In genomic region chr21:45820171-45821091, GRCh38 we compare ENCODE assay signal across 8 cellular contexts.
DNase-seq lines count a peak whose midpoint lies in the region; ATAC-seq and TF ChIP-seq lines count a peak whose summit lies in the region.

No MANE protein-coding gene starts in this region.

- no peaks in the 10 kb centered on the region for H3K36me3 Mint-ChIP-seq in MCF 10A (ENCODE audit: insufficient read depth, unreplicated experiment)

- H3K27me3 ChIP-seq in A673 (replicated peaks; ENCODE audit: insufficient read depth, low read depth, low read length, poor library complexity) (no peaks in the 10 kb centered on the region), WERI-Rb-1 (ENCODE audit: insufficient read depth, low read depth, severe bottlenecking) (no peaks in the 10 kb centered on the region)

- BruUV-seq in A673 (replicated peaks; lab: Mats Ljungman, UMichigan) (no TSS peak), MCF 10A (replicated peaks; lab: Mats Ljungman, UMichigan) (no TSS peak)

- H3K36me3 ChIP-seq in A673 (ENCODE audit: insufficient read depth, low read length, poor library complexity, severe bottlenecking) (no peaks in the 10 kb centered on the region), WERI-Rb-1 (no peaks in the 10 kb centered on the region)

- H3K4me3 ChIP-seq in A673 (ENCODE audit: low read depth, low read length, poor library complexity, severe bottlenecking) = no peak overlapping the region
- no peak overlapping the region for H3K4me3 ChIP-seq in WERI-Rb-1 (ENCODE audit: low read depth, low read length)

- peaks cover 22% of the 10 kb centered on the region for H3K4me1 Mint-ChIP-seq in MCF 10A (ENCODE audit: insufficient read depth, unreplicated experiment)

- no peaks in the 10 kb centered on the region for H3K9me3 Mint-ChIP-seq in MCF 10A (ENCODE audit: unreplicated experiment)

- H3K4me1 ChIP-seq in A673 (ENCODE audit: insufficient read depth, low read length, poor library complexity, severe bottlenecking) = peaks cover 13% of the 10 kb centered on the region

- DNase-seq in A673 (ENCODE audit: low spot score) (peak; percentile 91), GM20000 (ENCODE audit: low spot score) (peak; percentile 87), NCI-H2227 treated with DMSO at 0.1 percent for 48 hours (lab: John Stamatoyannopoulos, UW) (peak; percentile 94), WERI-Rb-1 (peak; percentile 92), MCF 10A (ENCODE audit: unreplicated experiment) (peak; percentile 85), inferior parietal cortex (ENCODE audit: extremely low spot score) (peak; percentile 89)
- DNase-seq in stimulated activated CD4-positive, alpha-beta T cell treated with anti-CD3 and anti-CD28 coated beads, Interleukin-15, amount 100 ng/mL, for 48 hours (ENCODE audit: low read depth in 2 of 2) = peak; percentile 61 to 77

- H3K9me3 ChIP-seq in A673 (ENCODE audit: low read depth, low read length, poor library complexity, severe bottlenecking) = no peaks in the 10 kb centered on the region
- no peaks in the 10 kb centered on the region for H3K9me3 ChIP-seq in WERI-Rb-1 (ENCODE audit: severe bottlenecking)

- H3K27ac ChIP-seq in A673 (ENCODE audit: low read depth, low read length, poor library complexity, severe bottlenecking) (no peak overlapping the region), WERI-Rb-1 (peak overlapping the region; percentile 26)

- peak; percentile 92 for TF ChIP-seq CTCF in A673 (conservative IDR thresholded peaks at IDR 0.05; ENCODE audit: low read depth, low read length)
- TF ChIP-seq CTCF in GM20000 (IDR thresholded peaks at IDR 0.05; ENCODE audit: extremely low read depth, missing control alignments) = peak; percentile 71
- TF ChIP-seq CTCF in WERI-Rb-1 (IDR thresholded peaks at IDR 0.05; ENCODE audit: low read depth, low read length) = peak; percentile 97
- TF ChIP-seq CTCF in MCF 10A (IDR thresholded peaks at IDR 0.05; ENCODE audit: unreplicated experiment) = peak; percentile 90

- H3K4me3 Mint-ChIP-seq in MCF 10A (ENCODE audit: unreplicated experiment) = no peak overlapping the region

- ATAC-seq in HG02678 (IDR thresholded peaks at IDR 0.05; ENCODE audit: unreplicated experiment) = no peak

- POLR2A ChIA-PET in A673 (lab: Charles Lee; ENCODE audit: low non-redundant PET) = no interaction called here
- POLR2A ChIA-PET in MCF 10A (lab: Yijun Ruan, JAX) = interaction anchor here (0.6 to 1.1 kb wide), 3 partner anchors 75 to 493 kb away, joined by 3 read pairs; no protein-coding TSS in a partner anchor

- intact Hi-C loops in A673 (cut with micrococcal nuclease; ENCODE audit: unreplicated experiment) = loop anchor here (2.0 to 10.0 kb wide), 4 partner anchors 266 to 676 kb away; no protein-coding TSS in a partner anchor
- intact Hi-C loops in MCF 10A (cut with micrococcal nuclease) = loop anchor here (2.0 to 5.0 kb wide), 2 partner anchors 383 to 528 kb away; no protein-coding TSS in a partner anchor

- CTCF ChIA-PET in A673 (lab: Charles Lee) = interaction anchor here (0.6 kb wide), 3 partner anchors 228 to 647 kb away, joined by 3 to 5 read pairs (median 4); no protein-coding TSS in a partner anchor
- CTCF ChIA-PET in MCF 10A (lab: Yijun Ruan, JAX) = interaction anchor here (0.5 to 6.8 kb wide), 23 partner anchors 10 to 683 kb away, joined by 3 to 53 read pairs (median 4); no protein-coding TSS in a partner anchor

- peaks cover 30% of the 10 kb centered on the region for H3K27me3 Mint-ChIP-seq in MCF 10A (ENCODE audit: insufficient read depth, unreplicated experiment)

- H3K27ac Mint-ChIP-seq in MCF 10A (ENCODE audit: low read depth, unreplicated experiment) = peak overlapping the region; percentile 11
